ENCODE assay signal across 21 cellular contexts in the genomic region with DNA sequence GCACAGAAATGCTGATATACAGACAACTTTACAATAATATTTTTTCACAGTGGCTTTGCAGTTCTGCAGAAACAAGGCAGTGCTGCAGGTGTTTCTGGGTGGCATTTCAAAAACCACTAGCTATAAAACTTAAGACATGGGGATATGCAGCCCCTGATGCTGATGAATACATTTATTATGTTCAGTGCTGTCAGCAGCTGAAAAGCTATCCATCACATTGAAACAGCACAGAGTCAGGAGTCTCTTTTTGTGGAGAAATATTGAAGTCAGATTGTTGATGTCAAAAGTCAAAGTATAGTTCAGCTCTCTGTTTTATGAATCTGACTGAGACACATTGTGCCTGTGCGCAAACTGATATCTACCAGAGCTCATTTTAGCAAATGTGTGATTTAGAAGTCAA.
"Had no signal": no experiment of that assay in that cellular context is flagged by ENCODE, and none has a peak within 500 bp of the region (broad histone marks: within the 10 kb centered on the region; RNA-seq: fewer than 3 reads in every experiment).

No MANE protein-coding gene starts in this region.

- H3K27me3 Mint-ChIP-seq: activated CD4-positive, alpha-beta memory T cell treated with anti-CD3 and anti-CD28 coated beads for 36 hours; activated CD4-positive, alpha-beta T cell treated with anti-CD3 and anti-CD28 coated beads for 36 hours; activated CD4-positive, alpha-beta T cell treated with anti-CD3 and anti-CD28 coated beads, Interleukin-2, amount 10 ng/mL, durations not matched to agents 24 days and 14 days; activated naive CD4-positive, alpha-beta T cell treated with anti-CD3 and anti-CD28 coated beads, Interleukin-2, amount 10 ng/mL, durations not matched to agents 7 days and 5 days; activated naive CD8-positive, alpha-beta T cell treated with anti-CD3 and anti-CD28 coated beads, Interleukin-2, amount 10 ng/mL, durations not matched to agents 7 days and 5 days; activated T-cell treated with anti-CD3 and anti-CD28 coated beads, Interleukin-2, amount 50 U/mL, for 24 hours had no signal

- H3K27ac Mint-ChIP-seq: activated CD4-positive, alpha-beta memory T cell treated with anti-CD3 and anti-CD28 coated beads for 36 hours; activated CD4-positive, alpha-beta T cell treated with anti-CD3 and anti-CD28 coated beads for 36 hours; activated CD4-positive, alpha-beta T cell treated with anti-CD3 and anti-CD28 coated beads, Interleukin-2, amount 10 ng/mL, durations not matched to agents 24 days and 14 days; activated naive CD4-positive, alpha-beta T cell treated with anti-CD3 and anti-CD28 coated beads, Interleukin-2, amount 10 ng/mL, durations not matched to agents 7 days and 5 days; activated naive CD4-positive, alpha-beta T cell treated with anti-CD3 and anti-CD28 coated beads, Interleukin-2, amount 50 U/mL, for 72 hours; activated naive CD8-positive, alpha-beta T cell treated with anti-CD3 and anti-CD28 coated beads, Interleukin-2, amount 10 ng/mL, durations not matched to agents 7 days and 5 days; activated T-cell treated with anti-CD3 and anti-CD28 coated beads, Interleukin-2, amount 50 U/mL, for 24 hours; activated T-cell treated with anti-CD3 and anti-CD28 coated beads, Interleukin-2, amount 50 U/mL, for 72 hours had no signal

- H3K36me3 Mint-ChIP-seq: activated CD4-positive, alpha-beta memory T cell treated with anti-CD3 and anti-CD28 coated beads for 36 hours; activated naive CD4-positive, alpha-beta T cell treated with anti-CD3 and anti-CD28 coated beads, Interleukin-2, amount 10 ng/mL, durations not matched to agents 7 days and 5 days; activated naive CD4-positive, alpha-beta T cell treated with anti-CD3 and anti-CD28 coated beads, Interleukin-2, amount 50 U/mL, for 72 hours; activated naive CD8-positive, alpha-beta T cell treated with anti-CD3 and anti-CD28 coated beads, Interleukin-2, amount 10 ng/mL, durations not matched to agents 7 days and 5 days had no signal

- DNase-seq: activated CD4-positive, alpha-beta memory T cell treated with anti-CD3 and anti-CD28 coated beads for 36 hours; activated CD4-positive, alpha-beta T cell treated with anti-CD3 and anti-CD28 coated beads for 36 hours; activated CD4-positive, alpha-beta T cell treated with anti-CD3 and anti-CD28 coated beads, Interleukin-2, amount 10 ng/mL, durations not matched to agents 24 days and 14 days; activated CD4-positive, CD25-positive, alpha-beta regulatory T cell; activated CD4-positive, CD25-positive, alpha-beta regulatory T cell treated with anti-CD3 and anti-CD28 coated beads, Interleukin-2, amount 50 U/mL, for 72 hours; activated CD8-positive, alpha-beta memory T cell treated with anti-CD3 and anti-CD28 coated beads, Interleukin-2, amount 50 U/mL, for 48 hours; activated gamma-delta T cell; activated naive CD4-positive, alpha-beta T cell; activated naive CD4-positive, alpha-beta T cell treated with anti-CD3 and anti-CD28 coated beads, Interleukin-2, amount 10 ng/mL, durations not matched to agents 7 days and 5 days; activated naive CD8-positive, alpha-beta T cell treated with anti-CD3 and anti-CD28 coated beads, Interleukin-2, amount 10 ng/mL, durations not matched to agents 7 days and 5 days; activated T-cell treated with anti-CD3 and anti-CD28 coated beads for 4 hours; activated T-cell treated with anti-CD3 and anti-CD28 coated beads, Interleukin-2, amount 50 U/mL, for 24 hours; activated T-cell treated with anti-CD3 and anti-CD28 coated beads, Interleukin-2, amount 50 U/mL, for 72 hours; caudate nucleus; colonic mucosa; effector CD8-positive, alpha-beta T cell; esophagus squamous epithelium; foreskin melanocyte; hippocampal formation; T-helper 2 cell had no signal

- H3K9me3 Mint-ChIP-seq: activated naive CD8-positive, alpha-beta T cell treated with anti-CD3 and anti-CD28 coated beads, Interleukin-2, amount 10 ng/mL, durations not matched to agents 7 days and 5 days had no signal

- H3K4me3 Mint-ChIP-seq: activated CD4-positive, alpha-beta memory T cell treated with anti-CD3 and anti-CD28 coated beads for 36 hours; activated CD4-positive, alpha-beta T cell treated with anti-CD3 and anti-CD28 coated beads for 36 hours; activated CD4-positive, alpha-beta T cell treated with anti-CD3 and anti-CD28 coated beads, Interleukin-2, amount 10 ng/mL, durations not matched to agents 24 days and 14 days; activated naive CD4-positive, alpha-beta T cell treated with anti-CD3 and anti-CD28 coated beads, Interleukin-2, amount 10 ng/mL, durations not matched to agents 7 days and 5 days; activated naive CD8-positive, alpha-beta T cell treated with anti-CD3 and anti-CD28 coated beads, Interleukin-2, amount 10 ng/mL, durations not matched to agents 7 days and 5 days; activated T-cell treated with anti-CD3 and anti-CD28 coated beads, Interleukin-2, amount 50 U/mL, for 24 hours; activated T-cell treated with anti-CD3 and anti-CD28 coated beads, Interleukin-2, amount 50 U/mL, for 72 hours had no signal

- H3K4me1 Mint-ChIP-seq: activated CD4-positive, alpha-beta T cell treated with anti-CD3 and anti-CD28 coated beads for 36 hours; activated CD4-positive, alpha-beta T cell treated with anti-CD3 and anti-CD28 coated beads, Interleukin-2, amount 10 ng/mL, durations not matched to agents 24 days and 14 days; activated naive CD4-positive, alpha-beta T cell treated with anti-CD3 and anti-CD28 coated beads, Interleukin-2, amount 10 ng/mL, durations not matched to agents 7 days and 5 days; activated naive CD8-positive, alpha-beta T cell treated with anti-CD3 and anti-CD28 coated beads, Interleukin-2, amount 10 ng/mL, durations not matched to agents 7 days and 5 days had no signal
